ENCODE assay signal across 26 cellular contexts in the genomic region with DNA sequence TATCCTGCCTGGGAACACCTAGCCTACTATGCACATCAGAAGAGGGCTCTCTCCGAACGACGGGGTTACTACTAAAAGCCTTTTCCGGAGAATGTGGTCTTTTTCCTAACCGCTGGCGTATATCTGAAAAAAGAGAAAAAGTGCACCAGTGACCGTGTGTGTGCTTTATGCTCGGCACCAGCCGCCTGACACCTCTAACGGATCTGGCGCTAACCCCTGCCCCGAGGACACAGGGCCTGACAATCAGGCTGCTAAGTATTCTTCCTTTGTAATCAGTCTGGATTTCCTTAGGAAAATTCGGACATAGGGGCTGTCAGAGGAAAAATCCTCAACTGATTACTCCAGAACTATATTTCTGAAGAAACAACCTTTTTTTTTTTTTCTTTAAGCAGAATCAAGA.
"Had no signal": no experiment of that assay in that cellular context is flagged by ENCODE, and none has a peak within 500 bp of the region (broad histone marks: within the 10 kb centered on the region; RNA-seq: fewer than 3 reads in every experiment).

No MANE protein-coding gene starts in this region.

- H3K4me1 Mint-ChIP-seq: natural killer cell, neural progenitor cell had no signal

- H3K4me2 ChIP-seq: neural progenitor cell had no signal

- H3K9me3 Mint-ChIP-seq: immature natural killer cell; natural killer cell; nephron progenitor cell; neural progenitor cell; stimulated activated memory B cell treated with anti-CD40 and anti-IgM and Interleukin-4, amounts not matched to agents 10 μg/mL and 1 μg/mL and 100 μg/mL, for 72 hours; stimulated activated naive CD8-positive, alpha-beta T cell treated with anti-CD3 and anti-CD28 coated beads, Interleukin-15, amount 100 ng/mL, for 72 hours had no signal

- H3K27ac ChIP-seq: heart left ventricle, left ventricle myocardium inferior, neural progenitor cell, parathyroid adenoma, right atrium auricular region, thoracic aorta, tibial artery, upper lobe of right lung had no signal

- H3K27ac Mint-ChIP-seq: natural killer cell; neural progenitor cell; stimulated activated naive CD8-positive, alpha-beta T cell treated with anti-CD3 and anti-CD28 coated beads, Interleukin-15, amount 100 ng/mL, for 72 hours had no signal

- H3K27me3 ChIP-seq: heart left ventricle, neural progenitor cell, neutrophil, right atrium auricular region, tibial artery, upper lobe of right lung had no signal

- H3K79me2 ChIP-seq: parathyroid adenoma had no signal

- H3K9me3 ChIP-seq: heart left ventricle, left ventricle myocardium inferior, neutrophil, right atrium auricular region, thoracic aorta, tibial artery, upper lobe of right lung had no signal

- H3K27me3 Mint-ChIP-seq: stimulated activated memory B cell treated with anti-CD40 and anti-IgM and Interleukin-4, amounts not matched to agents 10 μg/mL and 1 μg/mL and 100 μg/mL, for 72 hours; stimulated activated naive CD8-positive, alpha-beta T cell treated with anti-CD3 and anti-CD28 coated beads, Interleukin-15, amount 100 ng/mL, for 72 hours had no signal

- H3K4me1 ChIP-seq: neural progenitor cell, parathyroid adenoma, tibial artery, upper lobe of right lung had no signal

- DNase-seq: heart left ventricle; hypothalamus; immature natural killer cell; left ventricle myocardium inferior; mesenchymal stem cell; natural killer cell; nephron progenitor cell; occipital lobe; small intestine; stimulated activated CD4-positive, alpha-beta T cell treated with anti-CD3 and anti-CD28 coated beads, Interleukin-1b, Interleukin-23, amount 100 ng/mL, for 48 hours; stimulated activated CD4-positive, alpha-beta T cell treated with anti-CD3 and anti-CD28 coated beads, Interleukin-2, amount 100 ng/mL, for 48 hours; stimulated activated CD4-positive, alpha-beta T cell treated with anti-CD3 and anti-CD28 coated beads, Interleukin-4, amount 100 ng/mL, for 4 hours; stimulated activated CD8-positive, alpha-beta memory T cell treated with anti-CD3 and anti-CD28 coated beads, Interleukin-4, amount 100 ng/mL, for 48 hours; stimulated activated naive CD4-positive, alpha-beta T cell treated with Interleukin-2 at 50 U/mL for 16 hours; stimulated activated naive CD8-positive, alpha-beta T cell treated with anti-CD3 and anti-CD28 coated beads, Interleukin-15, amount 100 ng/mL, for 72 hours; substantia nigra; tibial artery; trophoblast cell; upper lobe of right lung had no signal

- H3K4me3 Mint-ChIP-seq: immature natural killer cell; natural killer cell; nephron progenitor cell; neural progenitor cell; stimulated activated memory B cell treated with anti-CD40 and anti-IgM and Interleukin-4, amounts not matched to agents 10 μg/mL and 1 μg/mL and 100 μg/mL, for 72 hours; stimulated activated naive CD8-positive, alpha-beta T cell treated with anti-CD3 and anti-CD28 coated beads, Interleukin-15, amount 100 ng/mL, for 72 hours had no signal

- H2AFZ ChIP-seq: neural progenitor cell, parathyroid adenoma had no signal

- H3K4me3 ChIP-seq: heart left ventricle, left ventricle myocardium inferior, neural progenitor cell, right atrium auricular region, thoracic aorta, tibial artery, upper lobe of right lung had no signal

- ATAC-seq: heart left ventricle; natural killer cell; sciatic nerve; stimulated activated memory B cell treated with anti-CD40 and anti-IgM and Interleukin-4, amounts not matched to agents 10 μg/mL and 1 μg/mL and 100 μg/mL, for 72 hours; stimulated activated naive CD8-positive, alpha-beta T cell treated with anti-CD3 and anti-CD28 coated beads, Interleukin-15, amount 100 ng/mL, for 72 hours; upper lobe of right lung had no signal
